Comparison of ENCODE assay signal across 11 cellular contexts in the genomic region with DNA sequence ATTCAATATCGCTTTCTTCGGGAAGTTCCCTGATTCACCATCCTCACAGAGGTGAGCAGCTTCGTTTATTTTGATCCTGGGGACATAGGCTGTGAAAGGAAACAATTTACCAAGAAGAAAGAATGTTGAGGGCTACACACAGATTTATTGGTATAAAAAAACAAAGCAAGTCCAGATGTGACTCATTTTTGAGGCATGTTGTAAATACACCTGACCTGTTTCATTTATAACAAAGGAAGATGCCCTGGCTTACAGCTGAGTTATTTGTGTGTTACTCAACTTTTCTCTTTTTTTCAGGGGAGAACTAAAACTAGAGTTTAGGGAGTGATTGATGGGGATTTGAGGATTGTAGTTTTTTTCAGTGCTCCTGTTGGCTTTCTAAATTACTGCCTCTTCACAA.
"Had no signal": no experiment of that assay in that cellular context is flagged by ENCODE, and none has a peak within 500 bp of the region (broad histone marks: within the 10 kb centered on the region; RNA-seq: fewer than 3 reads in every experiment).

No MANE protein-coding gene starts in this region.

- DNase-seq: activated B cell treated with CpG ODN at 0.5 μM for 24 hours; activated CD4-positive, alpha-beta T cell treated with anti-CD3 and anti-CD28 coated beads, Interleukin-2, amount 50 U/mL, for 1 hour; activated naive CD4-positive, alpha-beta T cell treated with anti-CD3 and anti-CD28 coated beads, Interleukin-2, amount 50 U/mL, for 16 hours; adrenal gland; cortex of kidney; effector CD8-positive, alpha-beta T cell; hippocampal formation; left cardiac atrium; pancreas; small intestine; thyroid gland had no signal

- H3K27me3 ChIP-seq: adrenal gland, pancreas, thyroid gland had no signal

- H3K27ac ChIP-seq: adrenal gland, pancreas, thyroid gland had no signal

- ATAC-seq: left cardiac atrium, pancreas had no signal

- H3K9me3 ChIP-seq: adrenal gland, pancreas, thyroid gland had no signal

- H3K36me3 ChIP-seq: adrenal gland, pancreas, thyroid gland had no signal

- H3K4me1 ChIP-seq: adrenal gland, pancreas, thyroid gland had no signal

- H3K4me3 ChIP-seq: adrenal gland, pancreas, thyroid gland had no signal
